Comparison of ENCODE assay signal across 8 cellular contexts in the genomic region with DNA sequence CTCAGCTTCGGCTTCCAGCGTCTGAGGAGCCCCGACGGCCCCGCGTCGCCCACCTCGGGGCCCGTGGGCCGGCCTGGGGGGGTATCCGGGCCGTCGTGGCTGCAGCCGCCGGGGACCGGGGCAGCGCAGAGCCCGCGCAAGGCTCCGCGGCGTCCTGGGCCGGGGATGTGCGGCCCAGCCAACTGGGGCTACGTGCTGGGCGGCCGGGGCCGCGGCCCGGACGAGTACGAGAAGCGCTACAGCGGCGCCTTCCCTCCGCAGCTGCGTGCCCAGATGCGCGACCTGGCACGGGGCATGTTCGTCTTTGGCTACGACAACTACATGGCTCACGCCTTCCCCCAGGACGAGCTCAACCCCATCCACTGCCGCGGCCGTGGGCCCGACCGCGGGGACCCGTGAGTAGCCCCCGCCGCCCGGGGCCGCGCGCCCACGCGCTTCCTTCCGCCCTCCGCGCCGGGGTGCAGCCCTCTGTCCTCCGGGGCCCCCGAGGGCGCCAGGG. TPM values are rescaled to one million over a fixed set of nuclear protein-coding genes. Genes with fewer than 3 reads are reported as not detected.
DNase-seq lines count a peak whose midpoint lies in the region; ATAC-seq and TF ChIP-seq lines count a peak whose summit lies in the region.

No MANE protein-coding gene starts in this region.

- no peaks in the 10 kb centered on the region for H3K9me3 ChIP-seq in PC-3 (ENCODE audit: low read length)
- no peaks in the 10 kb centered on the region for H3K9me3 ChIP-seq in ovary

- DNase-seq in PC-3 (peak; percentile 39), head of caudate nucleus (peak in 34 of 42 donors; percentile 21 to 64 (median 37)), ovary (peak in 4 of 5 donors; percentile 42 to 71 (median 64)), DMS114 treated with DMSO at 0.1 percent for 48 hours (lab: John Stamatoyannopoulos, UW; ENCODE audit: unreplicated experiment) (no peak), DMS153 treated with DMSO at 0.1 percent for 48 hours (lab: John Stamatoyannopoulos, UW; ENCODE audit: unreplicated experiment) (no peak)
- DNase-seq in activated naive CD4-positive, alpha-beta T cell treated with anti-CD3 and anti-CD28 coated beads for 36 hours, result peak; percentile 46

- H3K4me2 ChIP-seq in PC-3 (ENCODE audit: low read length), result peak overlapping the region; percentile 79

- 0 to 1% (median 0%) methylated on average over 31 to 66 of the region's 66 CpGs for WGBS in ovary, 3 donors

- no peaks in the 10 kb centered on the region for H3K9me3 Mint-ChIP-seq in activated naive CD4-positive, alpha-beta T cell treated with anti-CD3 and anti-CD28 coated beads for 36 hours

- H3K4me3 ChIP-seq in PC-3 (ENCODE audit: low read length) (peak overlapping the region; percentile 83), ovary (peak overlapping the region; percentile 98)

- H3K27me3 ChIP-seq in PC-3 (ENCODE audit: low read length), result no peaks in the 10 kb centered on the region
- no peaks in the 10 kb centered on the region for H3K27me3 ChIP-seq in ovary

- H3F3A ChIP-seq in PC-3 (ENCODE audit: low read length, unreplicated experiment), result no peaks in the 10 kb centered on the region

- TF ChIP-seq POLR2A in ovary (IDR thresholded peaks at IDR 0.05), result no peak

- H4K20me1 ChIP-seq in PC-3 (ENCODE audit: low read length), result peaks cover 11% of the 10 kb centered on the region; the same call in 1 of the 2 replicates

- CTCF ChIA-PET in PC-3 (lab: Charles Lee), result no interaction called here
- CTCF ChIA-PET in activated naive CD4-positive, alpha-beta T cell treated with anti-CD3 and anti-CD28 coated beads for 36 hours (lab: Charles Lee), result interaction anchor here (1.1 to 2.6 kb wide), 2 partner anchors 9 to 160 kb away, joined by 3 to 13 read pairs; no protein-coding TSS in a partner anchor

- TF ChIP-seq CTCF in PC-3 (conservative IDR thresholded peaks at IDR 0.05; ENCODE audit: low read depth, low read length) (no peak), ovary (IDR thresholded peaks at IDR 0.05) (no peak)

- no peaks in the 10 kb centered on the region for H3K9me2 ChIP-seq in PC-3 (replicated peaks; ENCODE audit: low read length)

- H3K9ac ChIP-seq in PC-3 (ENCODE audit: low read length), result peak overlapping the region; percentile 95

- H3K4me1 ChIP-seq in PC-3 (ENCODE audit: insufficient read depth, low read length) (peaks cover 37% of the 10 kb centered on the region), ovary (ENCODE audit: insufficient read depth) (peaks cover 6% of the 10 kb centered on the region)

- H2AFZ ChIP-seq in PC-3 (ENCODE audit: low read length), result peak overlapping the region; percentile 39; the same call in 1 of the 2 replicates

- H3K36me3 Mint-ChIP-seq in activated naive CD4-positive, alpha-beta T cell treated with anti-CD3 and anti-CD28 coated beads for 36 hours (ENCODE audit: low read depth), result peaks cover 36% of the 10 kb centered on the region

- H3K27me3 Mint-ChIP-seq in activated naive CD4-positive, alpha-beta T cell treated with anti-CD3 and anti-CD28 coated beads for 36 hours (ENCODE audit: low read depth), result no peaks in the 10 kb centered on the region

- H3K4me3 Mint-ChIP-seq in activated naive CD4-positive, alpha-beta T cell treated with anti-CD3 and anti-CD28 coated beads for 36 hours, result peak overlapping the region; percentile 96

- H3K36me3 ChIP-seq in PC-3 (ENCODE audit: low read depth, low read length), result no peaks in the 10 kb centered on the region
- H3K36me3 ChIP-seq in ovary, result no peaks in the 10 kb centered on the region

- H3K79me2 ChIP-seq in PC-3 (ENCODE audit: low read length), result peaks cover 55% of the 10 kb centered on the region

- H3K4me1 Mint-ChIP-seq in activated naive CD4-positive, alpha-beta T cell treated with anti-CD3 and anti-CD28 coated beads for 36 hours (ENCODE audit: low read depth), result peaks cover 33% of the 10 kb centered on the region

- H3K27ac ChIP-seq in PC-3 (ENCODE audit: low read length) (peak overlapping the region; percentile 64), ovary (peak overlapping the region; percentile 67 to 92)

- no TSS peak for BruUV-seq in PC-3 (replicated peaks; lab: Mats Ljungman, UMichigan)

- POLR2A ChIA-PET in PC-3 (lab: Charles Lee; ENCODE audit: unreplicated experiment), result interaction anchor here (1.1 kb wide), 1 partner anchor 65 kb away, joined by 5 read pairs; no protein-coding TSS in a partner anchor

- peak overlapping the region; percentile 99 for H3K27ac Mint-ChIP-seq in activated naive CD4-positive, alpha-beta T cell treated with anti-CD3 and anti-CD28 coated beads for 36 hours

- TF ChIP-seq EP300 in ovary (IDR thresholded peaks at IDR 0.05), result no peak

- intact Hi-C loops in PC-3 (cut with micrococcal nuclease), result loop anchor here (1.0 to 5.0 kb wide), 4 partner anchors 51 to 781 kb away; partner anchors contain the start of gene ARL8B
- intact Hi-C loops in activated naive CD4-positive, alpha-beta T cell treated with anti-CD3 and anti-CD28 coated beads for 36 hours (cut with micrococcal nuclease), result loop anchor here (1.0 to 5.0 kb wide), 8 partner anchors 9 to 886 kb away; partner anchors contain the start of genes ARL8B, ITPR1 and SETMAR
- intact Hi-C loops in head of caudate nucleus (cut with DNase I), result loop anchor here (5.0 kb wide), 1 partner anchor 66 kb away; the partner anchor contains the start of gene ARL8B
- intact Hi-C loops in ovary (cut with DNase I), result loop anchor here in 2 of 4 donors (5.0 kb wide), 1 partner anchor 66 kb away; the partner anchor contains the start of gene ARL8B (in 2 of the 2)

- ATAC-seq in GM18858 (IDR thresholded peaks at IDR 0.05; ENCODE audit: unreplicated experiment), result peak; percentile 2
- peak; percentile 17 for ATAC-seq in HG02798 (IDR thresholded peaks at IDR 0.05; ENCODE audit: poor library complexity, unreplicated experiment)
- peak; percentile 25 for ATAC-seq in PC-3

RNA-seq across cellular contexts. Expression of gene EDEM1, which starts 0.5 kb away (rescaled TPM):
- total RNA-seq in PC-3 (2014; rRNA removed) (39.4 and 49.6 TPM in 2 replicates), ovary (10 to 100 TPM; 19.5 to 43.4 (median 31.5) TPM)
- total RNA-seq in activated naive CD4-positive, alpha-beta T cell treated with anti-CD3 and anti-CD28 coated beads for 36 hours, result 100 to 1,000 TPM; 137 to 138 TPM
- polyA plus RNA-seq in ovary, result 10 to 100 TPM; 11.5 to 14.3 TPM

Comparison
In these comparisons a context has a peak if more than half of its experiments do, and no peak if none do; other contexts are left out.
1. DNase-seq: peak in PC-3 (single experiment), activated naive CD4-positive, alpha-beta T cell treated with anti-CD3 and anti-CD28 coated beads for 36 hours (single experiment), head of caudate nucleus (34 of 42) and ovary (4 of 5); none in DMS114 treated with DMSO at 0.1 percent for 48 hours (single experiment) and DMS153 treated with DMSO at 0.1 percent for 48 hours (single experiment).
2. Peak in every context shown above with its lines, with median percentiles within 50 percentile points of each other: ATAC-seq.